16 cellular contexts compared by ENCODE assay signal in the genomic region with DNA sequence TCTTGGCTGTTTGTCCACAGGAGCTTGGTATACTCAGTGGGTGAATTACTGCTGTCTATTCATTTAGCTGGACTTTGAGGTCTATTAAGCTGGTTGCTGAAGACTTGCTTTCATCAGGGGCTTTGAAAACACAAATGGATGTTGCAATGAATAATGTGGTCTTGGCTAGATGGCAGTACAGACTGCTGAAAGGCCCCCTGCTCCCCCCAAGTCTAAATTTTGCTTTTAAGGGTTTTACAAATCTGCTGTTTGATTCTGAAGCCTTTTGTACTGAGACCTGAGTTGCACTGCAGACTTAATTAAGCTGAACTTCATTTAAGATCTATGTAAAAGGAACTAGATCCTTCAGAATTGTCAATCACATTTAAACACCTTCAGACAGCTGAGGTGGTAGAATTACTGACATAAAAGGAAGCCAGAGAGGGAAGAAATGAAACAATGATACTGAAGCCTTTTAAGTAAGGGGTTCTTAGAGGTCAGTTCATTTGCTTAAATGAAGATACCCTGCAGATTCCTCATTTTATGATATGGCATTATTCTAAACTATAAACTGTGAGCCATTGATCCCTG. TPM values are rescaled to one million over a fixed set of nuclear protein-coding genes. Genes with fewer than 3 reads are reported as not detected.
DNase-seq lines count a peak whose midpoint lies in the region; ATAC-seq, FAIRE-seq and TF ChIP-seq lines count a peak whose summit lies in the region.
"Had no signal": no experiment of that assay in that cellular context is flagged by ENCODE, and none has a peak within 500 bp of the region (broad histone marks: within the 10 kb centered on the region; RNA-seq: fewer than 3 reads in every experiment).

No MANE protein-coding gene starts in this region.

- H3K36me3 Mint-ChIP-seq in astrocyte (ENCODE audit: low read depth, unreplicated experiment), result no peaks in the 10 kb centered on the region
- H3K36me3 Mint-ChIP-seq: natural killer cell had no signal

- H3K9me3 ChIP-seq in astrocyte (ENCODE audit: insufficient read depth, low read depth, low read length), result no peaks in the 10 kb centered on the region
- no peaks in the 10 kb centered on the region for H3K9me3 ChIP-seq in lower lobe of right lung
- H3K9me3 ChIP-seq: right lobe of liver, transverse colon had no signal

- H4K20me1 ChIP-seq in astrocyte (ENCODE audit: insufficient read depth, low read length), result no peaks in the 10 kb centered on the region

- H3K27me3 Mint-ChIP-seq in astrocyte (ENCODE audit: low read depth, unreplicated experiment), result peaks cover 2% of the 10 kb centered on the region

- no peaks in the 10 kb centered on the region for H3K9me3 Mint-ChIP-seq in astrocyte (ENCODE audit: unreplicated experiment)
- H3K9me3 Mint-ChIP-seq: natural killer cell had no signal

- no peak for FAIRE-seq in astrocyte (lab: Jason Lieb, UNC)
- FAIRE-seq: H54, RCC 7860 had no signal

- no peaks in the 10 kb centered on the region for H3K36me3 ChIP-seq in astrocyte (ENCODE audit: insufficient read depth, low read length)
- no peaks in the 10 kb centered on the region for H3K36me3 ChIP-seq in lower lobe of right lung
- H3K36me3 ChIP-seq: brain microvascular endothelial cell, right lobe of liver, transverse colon had no signal

- H3K79me2 ChIP-seq in astrocyte (ENCODE audit: insufficient read depth, low read length), result no peaks in the 10 kb centered on the region

- H3K27ac ChIP-seq in astrocyte (ENCODE audit: low read depth, low read length), result no peak overlapping the region
- H3K27ac ChIP-seq in lower lobe of right lung, result no peak overlapping the region
- H3K27ac ChIP-seq: brain microvascular endothelial cell, right lobe of liver, transverse colon had no signal

- H3K4me3 Mint-ChIP-seq in astrocyte (ENCODE audit: unreplicated experiment), result peak overlapping the region; percentile 83
- H3K4me3 Mint-ChIP-seq: natural killer cell had no signal

- peak overlapping the region; percentile 35 for H3K27ac Mint-ChIP-seq in astrocyte (ENCODE audit: unreplicated experiment)
- H3K27ac Mint-ChIP-seq: natural killer cell had no signal

- H2AFZ ChIP-seq in astrocyte (ENCODE audit: low read depth, low read length), result no peak overlapping the region

- H3K9ac ChIP-seq in astrocyte (ENCODE audit: low read length), result no peak overlapping the region

- no peak overlapping the region for H3K4me2 ChIP-seq in astrocyte (ENCODE audit: low read length)

- DNase-seq in Ammon's horn (ENCODE audit: low spot score) (peak; percentile 39), NCI-H146 (lab: John Stamatoyannopoulos, UW) (peak; percentile 57), astrocyte (ENCODE audit: low read depth) (no peak), lower lobe of right lung (no peak), NCI-H510A (lab: John Stamatoyannopoulos, UW) (no peak), NCI-H1436 (lab: John Stamatoyannopoulos, UW) (no peak)
- DNase-seq: brain microvascular endothelial cell; natural killer cell; right lobe of liver; stimulated activated CD4-positive, alpha-beta T cell treated with anti-CD3 and anti-CD28 coated beads, Interleukin-2, amount 100 ng/mL, for 48 hours; transverse colon had no signal

- H3K4me1 Mint-ChIP-seq in astrocyte (ENCODE audit: low read depth, unreplicated experiment), result peaks cover 10% of the 10 kb centered on the region
- H3K4me1 Mint-ChIP-seq: natural killer cell had no signal

- intact Hi-C loops in lower lobe of right lung (cut with DNase I), result no loop called here

- ATAC-seq in lower lobe of right lung, result no peak
- ATAC-seq in HG03159 (IDR thresholded peaks at IDR 0.05; ENCODE audit: unreplicated experiment), result no peak
- ATAC-seq in GM21423 (IDR thresholded peaks at IDR 0.05; ENCODE audit: unreplicated experiment), result no peak
- ATAC-seq: natural killer cell, right lobe of liver had no signal

- TF ChIP-seq CTCF in astrocyte (IDR thresholded peaks at IDR 0.05; ENCODE audit: insufficient read depth, low read depth, low read length) (no peak), lower lobe of right lung (IDR thresholded peaks at IDR 0.05) (no peak)

- H3K4me1 ChIP-seq in astrocyte (ENCODE audit: insufficient read depth, low read length), result peaks cover 6% of the 10 kb centered on the region
- no peaks in the 10 kb centered on the region for H3K4me1 ChIP-seq in lower lobe of right lung
- H3K4me1 ChIP-seq: right lobe of liver had no signal

- H3K4me3 ChIP-seq in astrocyte (ENCODE audit: insufficient read depth, low read depth, low read length) (no peak overlapping the region), lower lobe of right lung (peak overlapping the region; percentile 14)
- H3K4me3 ChIP-seq: right lobe of liver, transverse colon had no signal

- H3K27me3 ChIP-seq in astrocyte (ENCODE audit: insufficient read depth, low read length), result no peaks in the 10 kb centered on the region
- peaks cover 36% of the 10 kb centered on the region for H3K27me3 ChIP-seq in lower lobe of right lung (ENCODE audit: low read depth)
- H3K27me3 ChIP-seq: brain microvascular endothelial cell, right lobe of liver had no signal

RNA-seq across cellular contexts. Expression of gene KCTD16, which starts 37.3 kb away (rescaled TPM):
- total RNA-seq in astrocyte (5.5 and 5.6 TPM in 2 replicates), lower lobe of right lung (2.5 TPM)
- total RNA-seq: lower leg skin had no signal

RNA-seq across cellular contexts. Expression of gene YIPF5, which starts 37.5 kb away (rescaled TPM):
- total RNA-seq in astrocyte, result 132 and 144 TPM in 2 replicates
- total RNA-seq in lower lobe of right lung, result 46.4 TPM

Comparison
In these comparisons a context has a peak if more than half of its experiments do, and no peak if none do; other contexts are left out.
1. DNase-seq: peak in Ammon's horn (single experiment) and NCI-H146 (single experiment); none in astrocyte (single experiment), lower lobe of right lung (single experiment), NCI-H510A (single experiment) and NCI-H1436 (single experiment).